ENCODE assay signal across 6 cellular contexts in genomic region chr1:47346979-47347378, GRCh38. TPM values are rescaled to one million over a fixed set of nuclear protein-coding genes. Genes with fewer than 3 reads are reported as not detected.
A peak's percentile ranks its signal among the peaks of the same experiment; 100 is the strongest.
DNase-seq lines count a peak whose midpoint lies in the region; ATAC-seq and TF ChIP-seq lines count a peak whose summit lies in the region.
"Not testable (repeated sequence)": the region's sequence is repeated elsewhere in the genome, so short reads cannot be mapped to it uniquely, and the experiment has no call there.

No MANE protein-coding gene starts in this region.

- not testable (repeated sequence) for H3K9me3 Mint-ChIP-seq in activated CD4-positive, alpha-beta T cell treated with anti-CD3 and anti-CD28 coated beads, Interleukin-2, amount 10 ng/mL, durations not matched to agents 24 days and 14 days; activated naive CD4-positive, alpha-beta T cell treated with anti-CD3 and anti-CD28 coated beads, Interleukin-2, amount 50 U/mL, for 24 hours; central memory CD8-positive, alpha-beta T cell; endothelial cell (ENCODE audit: unreplicated experiment); osteocyte (ENCODE audit: unreplicated experiment)

- not testable (repeated sequence) for DNase-seq in activated CD4-positive, alpha-beta T cell treated with anti-CD3 and anti-CD28 coated beads, Interleukin-2, amount 10 ng/mL, durations not matched to agents 24 days and 14 days; central memory CD8-positive, alpha-beta T cell (ENCODE audit: low spot score in 2 of 2); endothelial cell (ENCODE audit: low spot score); osteocyte (ENCODE audit: extremely low spot score, unreplicated experiment)

- H3K27me3 Mint-ChIP-seq in activated CD4-positive, alpha-beta T cell treated with anti-CD3 and anti-CD28 coated beads, Interleukin-2, amount 10 ng/mL, durations not matched to agents 24 days and 14 days; activated naive CD4-positive, alpha-beta T cell treated with anti-CD3 and anti-CD28 coated beads, Interleukin-2, amount 50 U/mL, for 24 hours; central memory CD8-positive, alpha-beta T cell; endothelial cell (ENCODE audit: unreplicated experiment); osteocyte (ENCODE audit: unreplicated experiment): not testable (repeated sequence)

- H3K4me1 Mint-ChIP-seq in activated CD4-positive, alpha-beta T cell treated with anti-CD3 and anti-CD28 coated beads, Interleukin-2, amount 10 ng/mL, durations not matched to agents 24 days and 14 days = peaks cover 12% of the 10 kb centered on the region
- H3K4me1 Mint-ChIP-seq in activated naive CD4-positive, alpha-beta T cell treated with anti-CD3 and anti-CD28 coated beads, Interleukin-2, amount 50 U/mL, for 24 hours = peaks cover 22% of the 10 kb centered on the region
- peaks cover 25% of the 10 kb centered on the region for H3K4me1 Mint-ChIP-seq in central memory CD8-positive, alpha-beta T cell
- H3K4me1 Mint-ChIP-seq in endothelial cell (ENCODE audit: unreplicated experiment); osteocyte (ENCODE audit: unreplicated experiment): not testable (repeated sequence)

- H3K36me3 ChIP-seq in HEK293 (ENCODE audit: control insufficient read depth in 2 of 2, insufficient read depth in 1 of 2, low read length in 2 of 2) = peaks cover 6 to 12% of the 10 kb centered on the region in 2 experiments; a peak in 2 of 3 replicates

- H3K4me3 Mint-ChIP-seq in activated CD4-positive, alpha-beta T cell treated with anti-CD3 and anti-CD28 coated beads, Interleukin-2, amount 10 ng/mL, durations not matched to agents 24 days and 14 days; activated naive CD4-positive, alpha-beta T cell treated with anti-CD3 and anti-CD28 coated beads, Interleukin-2, amount 50 U/mL, for 24 hours; central memory CD8-positive, alpha-beta T cell; osteocyte (ENCODE audit: unreplicated experiment): not testable (repeated sequence)
- peak overlapping the region; percentile 65 for H3K4me3 Mint-ChIP-seq in endothelial cell (ENCODE audit: unreplicated experiment)

- H3K4me1 ChIP-seq in HEK293 (ENCODE audit: control insufficient read depth, insufficient read depth, low read length) = not testable (repeated sequence)

- CTCF ChIA-PET in HEK293 (lab: Yijun Ruan, JAX) = interaction anchor here (0.7 kb wide), 1 partner anchor 8 kb away, joined by 3 read pairs; no protein-coding TSS in a partner anchor

- H3K9me3 ChIP-seq in HEK293 (ENCODE audit: control insufficient read depth, insufficient read depth, low read depth, low read length) = not testable (repeated sequence)

- TF ChIP-seq CTCF in HEK293 (tag by site-specific recombination; IDR thresholded peaks at IDR 0.05); endothelial cell (IDR thresholded peaks at IDR 0.05; ENCODE audit: unreplicated experiment); osteocyte (IDR thresholded peaks at IDR 0.05): not testable (repeated sequence)

- not testable (repeated sequence) for H3K4me3 ChIP-seq in HEK293 (ENCODE audit: low read depth, low read length)

- H3K27ac ChIP-seq in HEK293 (ENCODE audit: extremely low read depth, low read depth, low read length) = not testable (repeated sequence)

- POLR2A ChIA-PET in HEK293 (lab: Yijun Ruan, JAX) = not testable (repeated sequence)

- H3K36me3 Mint-ChIP-seq in activated CD4-positive, alpha-beta T cell treated with anti-CD3 and anti-CD28 coated beads, Interleukin-2, amount 10 ng/mL, durations not matched to agents 24 days and 14 days (ENCODE audit: low read depth) = peaks cover 30% of the 10 kb centered on the region
- peaks cover 11% of the 10 kb centered on the region for H3K36me3 Mint-ChIP-seq in activated naive CD4-positive, alpha-beta T cell treated with anti-CD3 and anti-CD28 coated beads, Interleukin-2, amount 50 U/mL, for 24 hours
- not testable (repeated sequence) for H3K36me3 Mint-ChIP-seq in central memory CD8-positive, alpha-beta T cell (ENCODE audit: insufficient read depth)
- peaks cover 11% of the 10 kb centered on the region for H3K36me3 Mint-ChIP-seq in endothelial cell (ENCODE audit: low read depth, unreplicated experiment)
- peaks cover 10% of the 10 kb centered on the region for H3K36me3 Mint-ChIP-seq in osteocyte (ENCODE audit: unreplicated experiment)

- intact Hi-C loops in activated CD4-positive, alpha-beta T cell treated with anti-CD3 and anti-CD28 coated beads, Interleukin-2, amount 10 ng/mL, durations not matched to agents 24 days and 14 days (cut with micrococcal nuclease) = not testable (repeated sequence)

- ATAC-seq in central memory CD8-positive, alpha-beta T cell (replicated peaks; ENCODE audit: extremely low read depth, poor library complexity, severe bottlenecking) = not testable (repeated sequence)

- peak overlapping the region; percentile 78 for H3K27ac Mint-ChIP-seq in activated CD4-positive, alpha-beta T cell treated with anti-CD3 and anti-CD28 coated beads, Interleukin-2, amount 10 ng/mL, durations not matched to agents 24 days and 14 days
- peak overlapping the region; percentile 53 for H3K27ac Mint-ChIP-seq in activated naive CD4-positive, alpha-beta T cell treated with anti-CD3 and anti-CD28 coated beads, Interleukin-2, amount 50 U/mL, for 24 hours
- peak overlapping the region; percentile 68 for H3K27ac Mint-ChIP-seq in central memory CD8-positive, alpha-beta T cell (ENCODE audit: low read depth)
- not testable (repeated sequence) for H3K27ac Mint-ChIP-seq in endothelial cell (ENCODE audit: unreplicated experiment)
- peak overlapping the region; percentile 23 for H3K27ac Mint-ChIP-seq in osteocyte (ENCODE audit: unreplicated experiment)

TF ChIP-seq in HEK293, 187 proteins besides CTCF, POLR2A, EP300 and RAD21:
- TF ChIP-seq ZNF366 (tag by site-specific recombination; conservative IDR thresholded peaks at IDR 0.05) = peak; percentile 92

RNA-seq across cellular contexts. Expression of gene CMPK1, which starts 13.4 kb away (rescaled TPM):
- 104 and 107 TPM in 2 replicates for total RNA-seq in activated CD4-positive, alpha-beta T cell treated with anti-CD3 and anti-CD28 coated beads, Interleukin-2, amount 10 ng/mL, durations not matched to agents 24 days and 14 days
- total RNA-seq in endothelial cell (ENCODE audit: unreplicated experiment) (53.4 TPM), osteocyte (97.1 and 105 TPM in 2 replicates)

RNA-seq across cellular contexts. Expression of gene STIL, which starts 33.0 kb away (rescaled TPM):
- 25.1 and 28.0 TPM in 2 replicates for total RNA-seq in activated CD4-positive, alpha-beta T cell treated with anti-CD3 and anti-CD28 coated beads, Interleukin-2, amount 10 ng/mL, durations not matched to agents 24 days and 14 days
- total RNA-seq in endothelial cell (ENCODE audit: unreplicated experiment) (12.1 TPM), osteocyte (4.7 and 5.6 TPM in 2 replicates)
